In genomic region chr22:29258407-29259252, GRCh38 we compare ENCODE assay signal across 11 cellular contexts. TPM values are rescaled to one million over a fixed set of nuclear protein-coding genes. Genes with fewer than 3 reads are reported as not detected.
"Had no signal": no experiment of that assay in that cellular context is flagged by ENCODE, and none has a peak within 500 bp of the region (broad histone marks: within the 10 kb centered on the region; RNA-seq: fewer than 3 reads in every experiment).

No MANE protein-coding gene starts in this region.

- H3K27me3 Mint-ChIP-seq: natural killer cell treated with Interleukin-12 subunit alpha and Interleukin-12 subunit beta and Interleukin-15 and Interleukin-18, amount 100 ng/mL, for 72 hours had no signal

- H3K36me3 Mint-ChIP-seq: natural killer cell treated with Interleukin-12 subunit alpha and Interleukin-12 subunit beta and Interleukin-15 and Interleukin-18, amount 100 ng/mL, for 72 hours had no signal

- ATAC-seq: activated T-cell treated with anti-CD3 and anti-CD28 coated beads, Interleukin-2, amount 50 U/mL, for 4 hours; foreskin keratinocyte; natural killer cell treated with Interleukin-12 subunit alpha and Interleukin-12 subunit beta and Interleukin-15 and Interleukin-18, amount 100 ng/mL, for 72 hours had no signal

- H3K4me3 ChIP-seq: pancreas, thoracic aorta had no signal

- H3K4me1 ChIP-seq: foreskin keratinocyte had no signal

- H3K27ac ChIP-seq: foreskin keratinocyte, pancreas, thoracic aorta had no signal

- H3K36me3 ChIP-seq: pancreas had no signal

- H3K4me3 Mint-ChIP-seq: activated T-cell treated with anti-CD3 and anti-CD28 coated beads, Interleukin-2, amount 50 U/mL, for 4 hours; natural killer cell treated with Interleukin-12 subunit alpha and Interleukin-12 subunit beta and Interleukin-15 and Interleukin-18, amount 100 ng/mL, for 72 hours had no signal

- H3K27ac Mint-ChIP-seq: natural killer cell treated with Interleukin-12 subunit alpha and Interleukin-12 subunit beta and Interleukin-15 and Interleukin-18, amount 100 ng/mL, for 72 hours had no signal

- H3K9me3 ChIP-seq: pancreas, thoracic aorta had no signal

- DNase-seq: activated CD4-positive, alpha-beta T cell treated with anti-CD3 and anti-CD28 coated beads for 1 hour; activated CD4-positive, alpha-beta T cell treated with anti-CD3 and anti-CD28 coated beads, Interleukin-2, amount 50 U/mL, for 48 hours; activated T-cell treated with anti-CD3 and anti-CD28 coated beads, Interleukin-2, amount 50 U/mL, for 4 hours; aorta; effector CD8-positive, alpha-beta T cell; foreskin keratinocyte; stimulated activated CD4-positive, alpha-beta T cell treated with anti-CD3 and anti-CD28 coated beads, Interleukin-12 subunit alpha, Interleukin-12 subunit beta, amount 100 ng/mL, for 4 hours; stimulated activated CD4-positive, alpha-beta T cell treated with anti-CD3 and anti-CD28 coated beads, Interleukin-2, amount 100 ng/mL, for 24 hours had no signal

- H3K27me3 ChIP-seq: foreskin keratinocyte, pancreas had no signal

- H3K9me3 Mint-ChIP-seq: activated T-cell treated with anti-CD3 and anti-CD28 coated beads, Interleukin-2, amount 50 U/mL, for 4 hours; natural killer cell treated with Interleukin-12 subunit alpha and Interleukin-12 subunit beta and Interleukin-15 and Interleukin-18, amount 100 ng/mL, for 72 hours had no signal

RNA-seq across cellular contexts. Expression of gene EMID1, which starts 52.9 kb away (rescaled TPM):
- total RNA-seq: foreskin keratinocyte had no signal
- polyA plus RNA-seq: foreskin keratinocyte had no signal

RNA-seq across cellular contexts. Expression of gene RASL10A, which starts 56.9 kb away (rescaled TPM):
- total RNA-seq: foreskin keratinocyte had no signal
- polyA plus RNA-seq: foreskin keratinocyte had no signal
